1 cellular context compared by ENCODE assay signal in genomic region chr3:27368831-27369607, GRCh38.
TF ChIP-seq lines count a peak whose summit lies in the region.

TSS of gene NEK10 (minus strand) at chr3:27369383. CDS start at chr3:27352882, 16,501 bp downstream.

TF ChIP-seq in IMR-90, 13 proteins besides CTCF, POLR2A, EP300 and RAD21 (continued from another document):
- peak; percentile 92 for TF ChIP-seq RFX5 (IDR thresholded peaks at IDR 0.05; ENCODE audit: low read depth, low read length)
- peak; percentile 92 for TF ChIP-seq MXI1 (IDR thresholded peaks at IDR 0.05; ENCODE audit: borderline replicate concordance, low read depth, low read length)
- TF ChIP-seq RCOR1 (IDR thresholded peaks at IDR 0.05; ENCODE audit: insufficient replicate concordance, low read length), result no peak
- TF ChIP-seq FOS (IDR thresholded peaks at IDR 0.05; ENCODE audit: low read depth, low read length), result peak; percentile 19; the same call in 1 of the 2 replicates
- TF ChIP-seq SMC3 (IDR thresholded peaks at IDR 0.05; ENCODE audit: low read depth, low read length), result no peak
- TF ChIP-seq ELK1 (IDR thresholded peaks at IDR 0.05; ENCODE audit: borderline replicate concordance, low read depth, low read length), result no peak
- no peak for TF ChIP-seq BHLHE40 (IDR thresholded peaks at IDR 0.05; ENCODE audit: low read depth, low read length)
TF ChIP-seq in IMR-90: peak in this region for 4.
